Comparison of ENCODE assay signal across 20 cellular contexts in genomic region chr14:36996857-36997590, GRCh38.
"Had no signal": no experiment of that assay in that cellular context is flagged by ENCODE, and none has a peak within 500 bp of the region (broad histone marks: within the 10 kb centered on the region; RNA-seq: fewer than 3 reads in every experiment).

No MANE protein-coding gene starts in this region.

- H3K36me3 ChIP-seq: left ventricle myocardium inferior, upper lobe of right lung had no signal

- H3K27ac Mint-ChIP-seq: activated CD8-positive, alpha-beta T cell treated with anti-CD3 and anti-CD28 coated beads, Interleukin-2, amount 10 ng/mL, durations not matched to agents 7 days and 5 days; activated naive CD4-positive, alpha-beta T cell treated with anti-CD3 and anti-CD28 coated beads, Interleukin-2, amount 50 U/mL, for 24 hours; activated T-helper 1 cell treated with anti-CD3 and anti-CD28 coated beads, Interleukin-12 subunit alpha, Interleukin-12 subunit beta, Interleukin-2, Interleukin-4 antibody, amounts not matched to agents 30 ng/mL and 10 ng/mL and 1 ng/mL, durations not matched to agents 14 hours and 24 hours and 36 hours; brain; endodermal cell; immature natural killer cell; natural killer cell had no signal

- H3K4me1 Mint-ChIP-seq: activated naive CD4-positive, alpha-beta T cell treated with anti-CD3 and anti-CD28 coated beads, Interleukin-2, amount 50 U/mL, for 24 hours; brain; immature natural killer cell; natural killer cell had no signal

- H3K27me3 ChIP-seq: upper lobe of right lung had no signal

- H3K4me1 ChIP-seq: upper lobe of right lung had no signal

- H3K36me3 Mint-ChIP-seq: activated naive CD4-positive, alpha-beta T cell treated with anti-CD3 and anti-CD28 coated beads, Interleukin-2, amount 50 U/mL, for 24 hours; brain; immature natural killer cell; natural killer cell had no signal

- H3K27ac ChIP-seq: left ventricle myocardium inferior, upper lobe of right lung had no signal

- H3K9me3 ChIP-seq: left ventricle myocardium inferior, upper lobe of right lung had no signal

- ATAC-seq: activated CD8-positive, alpha-beta T cell treated with anti-CD3 and anti-CD28 coated beads, Interleukin-2, amount 10 ng/mL, durations not matched to agents 7 days and 5 days; natural killer cell; sciatic nerve; upper lobe of right lung had no signal

- H3K4me3 ChIP-seq: left ventricle myocardium inferior, upper lobe of right lung had no signal

- H3K9me3 Mint-ChIP-seq: activated T-helper 1 cell treated with anti-CD3 and anti-CD28 coated beads, Interleukin-12 subunit alpha, Interleukin-12 subunit beta, Interleukin-2, Interleukin-4 antibody, amounts not matched to agents 30 ng/mL and 10 ng/mL and 1 ng/mL, durations not matched to agents 14 hours and 24 hours and 36 hours; brain; endodermal cell had no signal

- H3K27me3 Mint-ChIP-seq: activated naive CD4-positive, alpha-beta T cell treated with anti-CD3 and anti-CD28 coated beads, Interleukin-2, amount 50 U/mL, for 24 hours had no signal

- H3K4me3 Mint-ChIP-seq: activated CD8-positive, alpha-beta T cell treated with anti-CD3 and anti-CD28 coated beads, Interleukin-2, amount 10 ng/mL, durations not matched to agents 7 days and 5 days; activated naive CD4-positive, alpha-beta T cell treated with anti-CD3 and anti-CD28 coated beads, Interleukin-2, amount 50 U/mL, for 24 hours; activated T-helper 1 cell treated with anti-CD3 and anti-CD28 coated beads, Interleukin-12 subunit alpha, Interleukin-12 subunit beta, Interleukin-2, Interleukin-4 antibody, amounts not matched to agents 30 ng/mL and 10 ng/mL and 1 ng/mL, durations not matched to agents 14 hours and 24 hours and 36 hours; brain; endodermal cell; immature natural killer cell; natural killer cell had no signal

- DNase-seq: activated CD4-positive, alpha-beta T cell treated with anti-CD3 and anti-CD28 coated beads for 1 hour; activated CD4-positive, alpha-beta T cell treated with anti-CD3 and anti-CD28 coated beads, Interleukin-2, amount 50 U/mL, for 1 hour; activated CD8-positive, alpha-beta T cell treated with anti-CD3 and anti-CD28 coated beads, Interleukin-2, amount 10 ng/mL, durations not matched to agents 7 days and 5 days; activated gamma-delta T cell; anterior cingulate cortex; cortex of kidney; endodermal cell; foreskin melanocyte; immature natural killer cell; left ventricle myocardium inferior; midbrain; natural killer cell; stimulated activated CD4-positive, alpha-beta T cell treated with anti-CD3 and anti-CD28 coated beads, Interleukin-4, amount 100 ng/mL, for 24 hours; stimulated activated naive CD4-positive, alpha-beta T cell treated with Interleukin-2 at 50 U/mL for 16 hours; T-helper 9 cell; upper lobe of right lung had no signal
